19 cellular contexts compared by ENCODE assay signal in the genomic region with DNA sequence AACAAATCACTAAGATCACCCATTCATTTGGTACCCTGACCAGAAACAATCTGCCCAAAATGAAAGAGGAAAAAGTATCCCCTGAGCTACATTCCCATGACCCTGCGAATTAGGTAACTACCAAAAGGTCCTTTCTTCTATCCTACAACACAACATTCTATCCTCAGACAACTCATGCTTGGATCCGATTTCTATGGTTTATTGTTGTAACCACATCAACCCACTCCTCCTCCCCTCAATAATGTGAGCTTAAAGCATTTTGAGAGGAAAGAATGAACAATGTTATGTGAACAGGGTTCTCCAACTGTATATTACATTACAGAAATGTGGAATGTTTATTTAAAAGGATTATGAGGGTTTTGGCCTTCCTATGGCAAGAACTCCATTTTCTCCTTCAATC. TPM values are rescaled to one million over a fixed set of nuclear protein-coding genes. Genes with fewer than 3 reads are reported as not detected.
A peak's percentile ranks its signal among the peaks of the same experiment; 100 is the strongest.
DNase-seq lines count a peak whose midpoint lies in the region; ATAC-seq and TF ChIP-seq lines count a peak whose summit lies in the region.
"Had no signal": no experiment of that assay in that cellular context is flagged by ENCODE, and none has a peak within 500 bp of the region (broad histone marks: within the 10 kb centered on the region; RNA-seq: fewer than 3 reads in every experiment).

No MANE protein-coding gene starts in this region.

- intact Hi-C loops in adrenal gland (cut with DNase I), result no loop called here

- H3K4me1 ChIP-seq in adrenal gland (replicated peaks in 1 of 2), result peaks cover 0 to 14% of the 10 kb centered on the region in 2 donors

- H3K27ac Mint-ChIP-seq in progenitor cell of endocrine pancreas, result no peak overlapping the region
- H3K27ac Mint-ChIP-seq: GM23338 had no signal

- no peak for TF ChIP-seq CTCF in AG04450 (IDR thresholded peaks at IDR 0.05; ENCODE audit: low read depth, low read length)
- TF ChIP-seq CTCF in adrenal gland (IDR thresholded peaks at IDR 0.05), result no peak
- TF ChIP-seq CTCF in progenitor cell of endocrine pancreas (IDR thresholded peaks at IDR 0.05; ENCODE audit: unreplicated experiment), result no peak

- TF ChIP-seq POLR2A in adrenal gland (IDR thresholded peaks at IDR 0.05), result no peak

- no peak overlapping the region for H3K27ac ChIP-seq in AG04450 (ENCODE audit: low read depth, low read length)
- H3K27ac ChIP-seq in adrenal gland, result no peak overlapping the region
- H3K27ac ChIP-seq: HL-60, Peyer's patch had no signal

- in situ Hi-C loops in SK-MEL-5 (cut with HindIII; ENCODE audit: low pct_unique_long_range_greater_than_20kb, low sequenced_read_pairs), result no loop called here

- CTCF ChIA-PET in AG04450 (lab: Charles Lee), result interaction anchor here (0.7 to 1.1 kb wide), 2 partner anchors 52 to 287 kb away, joined by 3 read pairs; no protein-coding TSS in a partner anchor

- peak; percentile 62 for DNase-seq in AG04450 (ENCODE audit: low read depth, low spot score)
- peak; percentile 92 for DNase-seq in SK-MEL-5 (ENCODE audit: low read depth, low spot score)
- DNase-seq in dedifferentiated amniotic fluid mesenchymal stem cell (ENCODE audit: extremely low spot score), result peak; percentile 70
- DNase-seq in midbrain (lab: John Stamatoyannopoulos, UW), result peak; percentile 10
- no peak for DNase-seq in adrenal gland
- no peak for DNase-seq in progenitor cell of endocrine pancreas (ENCODE audit: low spot score, unreplicated experiment)
- DNase-seq: DND-41, KBM-7, NCI-H1092, NCI-H1694 treated with DMSO at 0.1 percent for 48 hours, NCI-H2171 treated with DMSO at 0.1 percent for 48 hours, NCI-H82, Peyer's patch, Right ventricle myocardium superior had no signal

- peaks cover 12% of the 10 kb centered on the region for H3K36me3 Mint-ChIP-seq in progenitor cell of endocrine pancreas (ENCODE audit: insufficient read depth)

- no peaks in the 10 kb centered on the region for H3K27me3 Mint-ChIP-seq in progenitor cell of endocrine pancreas

- 95 to 100% (median 97%) methylated on average over 2 of the region's 2 CpGs for WGBS in adrenal gland, 4 donors

- H3K4me1 Mint-ChIP-seq in progenitor cell of endocrine pancreas (ENCODE audit: low read depth), result peaks cover 31% of the 10 kb centered on the region

- H3K27me3 ChIP-seq in AG04450 (ENCODE audit: control insufficient read depth, insufficient read depth, low read length), result no peaks in the 10 kb centered on the region
- no peaks in the 10 kb centered on the region for H3K27me3 ChIP-seq in adrenal gland
- H3K27me3 ChIP-seq: Peyer's patch had no signal

- POLR2A ChIA-PET in AG04450 (lab: Yijun Ruan, JAX), result interaction anchor here (0.7 to 1.1 kb wide), 2 partner anchors 20 to 40 kb away, joined by 3 read pairs; no protein-coding TSS in a partner anchor

- H3K9me3 ChIP-seq in AG04450 (ENCODE audit: control insufficient read depth, insufficient read depth, low read length) (no peaks in the 10 kb centered on the region), adrenal gland (replicated peaks in 1 of 3) (no peaks in the 10 kb centered on the region)
- H3K9me3 ChIP-seq: A549, Peyer's patch had no signal

- no peaks in the 10 kb centered on the region for H3K36me3 ChIP-seq in adrenal gland (replicated peaks in 1 of 2)
- H3K36me3 ChIP-seq: Peyer's patch had no signal

- no peak overlapping the region for H3K4me3 Mint-ChIP-seq in progenitor cell of endocrine pancreas (ENCODE audit: low read depth)
- H3K4me3 Mint-ChIP-seq: GM23338 had no signal

- H3K9me3 Mint-ChIP-seq in progenitor cell of endocrine pancreas (ENCODE audit: low read depth), result no peaks in the 10 kb centered on the region
- H3K9me3 Mint-ChIP-seq: GM23338 had no signal

- no peak overlapping the region for H3K4me3 ChIP-seq in AG04450 (ENCODE audit: low read depth, low read length)
- no peak overlapping the region for H3K4me3 ChIP-seq in adrenal gland
- H3K4me3 ChIP-seq: A549, GM23338, Peyer's patch had no signal

- ATAC-seq in HG03521 (IDR thresholded peaks at IDR 0.05; ENCODE audit: unreplicated experiment), result no peak
- no peak for ATAC-seq in GM21367 (IDR thresholded peaks at IDR 0.05; ENCODE audit: unreplicated experiment)
- ATAC-seq: A549, GM23338 had no signal

RNA-seq across cellular contexts. Expression of gene SLC35D2, which starts 4.0 kb away (rescaled TPM):
- polyA plus RNA-seq in AG04450 (2011; rRNA removed), result 18.1 and 24.1 TPM in 2 replicates
- 8.7 and 12.2 TPM in 2 replicates for polyA minus RNA-seq in AG04450 (2011; rRNA and poly(A)+ RNA removed)
- 48.7 and 54.5 TPM in 2 replicates for total RNA-seq in SK-MEL-5 (2014; rRNA removed; shearing (Covaris generic))
- polyA plus RNA-seq in SK-MEL-5 (2015; cell fraction: cytosol; rRNA removed), result 39.6 and 42.5 TPM in 2 replicates
- polyA plus RNA-seq in SK-MEL-5 (2015; cell fraction: nucleus; rRNA removed), result 20.6 and 24.1 TPM in 2 replicates
- total RNA-seq in adrenal gland, result 10 to 100 TPM in 6 of 8 donors, 1 to 10 TPM in 2; 6.9 to 20.8 (median 16.5) TPM
- 10 to 100 TPM; 10.4 to 12.3 (median 11.9) TPM for polyA plus RNA-seq in adrenal gland
- total RNA-seq in progenitor cell of endocrine pancreas, result 52.6 and 60.9 TPM in 2 replicates

RNA-seq across cellular contexts. Expression of gene ZNF367, which starts 38.7 kb away (rescaled TPM):
- 0.36 and 0.60 TPM in 2 replicates for polyA plus RNA-seq in AG04450 (2011; rRNA removed)
- 0.69 and 0.74 TPM in 2 replicates for polyA minus RNA-seq in AG04450 (2011; rRNA and poly(A)+ RNA removed)
- total RNA-seq in SK-MEL-5 (2014; rRNA removed; shearing (Covaris generic)), result 9.9 and 11.4 TPM in 2 replicates
- polyA plus RNA-seq in SK-MEL-5 (2015; cell fraction: cytosol; rRNA removed), result 7.2 and 8.4 TPM in 2 replicates
- 12.5 and 14.1 TPM in 2 replicates for polyA plus RNA-seq in SK-MEL-5 (2015; cell fraction: nucleus; rRNA removed)
- total RNA-seq in adrenal gland, result 1 to 10 TPM in 5 of 8 donors, under 1 TPM in 3; 0.35 to 1.6 (median 1.2) TPM
- polyA plus RNA-seq in adrenal gland, result 1 to 10 TPM in 1 of 3 donors, under 1 TPM in 2; 0.24 to 3.0 (median 0.37) TPM
- 5.3 and 5.7 TPM in 2 replicates for total RNA-seq in progenitor cell of endocrine pancreas

Comparison
In these comparisons a context has a peak if more than half of its experiments do, and no peak if none do; other contexts are left out.
1. DNase-seq: peak in AG04450 (single experiment), SK-MEL-5 (single experiment), dedifferentiated amniotic fluid mesenchymal stem cell (single experiment) and midbrain (single experiment); none in adrenal gland (0 of 7) and progenitor cell of endocrine pancreas (single experiment).